In the genomic region with DNA sequence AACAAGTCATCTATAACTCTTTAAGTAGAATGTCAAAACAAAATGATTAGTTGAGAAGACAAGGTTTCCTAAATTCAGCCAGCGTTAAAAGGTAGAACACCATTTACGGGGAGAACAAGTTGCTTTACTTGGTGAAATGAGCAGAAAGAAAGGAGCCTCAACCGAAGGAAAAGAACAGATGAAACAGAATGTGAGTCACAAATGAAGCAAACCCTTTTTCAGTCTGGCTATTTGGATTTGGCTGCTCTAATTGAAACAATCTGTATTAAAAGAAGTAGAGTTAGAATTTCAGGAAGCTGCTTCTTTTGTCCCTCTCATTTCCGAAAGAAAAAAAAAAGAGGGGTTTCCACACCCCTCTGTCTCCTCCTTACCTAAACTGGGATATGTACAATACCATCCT, we compare ENCODE assay signal across 31 cellular contexts. TPM values are rescaled to one million over a fixed set of nuclear protein-coding genes. Genes with fewer than 3 reads are reported as not detected.
DNase-seq lines count a peak whose midpoint lies in the region; ATAC-seq, FAIRE-seq and TF ChIP-seq lines count a peak whose summit lies in the region.
"Had no signal": no experiment of that assay in that cellular context is flagged by ENCODE, and none has a peak within 500 bp of the region (broad histone marks: within the 10 kb centered on the region; RNA-seq: fewer than 3 reads in every experiment).

No MANE protein-coding gene starts in this region.

- dilution Hi-C loops in keratinocyte (cut with MboI; ENCODE audit: extremely low pct_ligation_motif_present, low sequenced_read_pairs) = no loop called here

- no peaks in the 10 kb centered on the region for H3K36me3 ChIP-seq in cardiac muscle cell
- no peaks in the 10 kb centered on the region for H3K36me3 ChIP-seq in adipocyte (ENCODE audit: control insufficient read depth, insufficient read depth, low read length, severe bottlenecking)
- H3K36me3 ChIP-seq in keratinocyte (ENCODE audit: control insufficient read depth in 2 of 2, extremely low read depth in 1 of 2, insufficient read depth in 2 of 2, low read length in 2 of 2) = no peaks in the 10 kb centered on the region
- H3K36me3 ChIP-seq: HAP-1, WERI-Rb-1 had no signal

- no peak overlapping the region for H2AFZ ChIP-seq in keratinocyte (ENCODE audit: control insufficient read depth, low read length)

- no peaks in the 10 kb centered on the region for H3K79me2 ChIP-seq in keratinocyte (ENCODE audit: control insufficient read depth, insufficient read depth, low read length)

- H3K4me2 ChIP-seq in keratinocyte (ENCODE audit: control insufficient read depth, extremely low read depth, insufficient read depth, low read depth, low read length) = no peak overlapping the region
- H3K4me2 ChIP-seq: smooth muscle cell had no signal

- no peaks in the 10 kb centered on the region for H3K9me1 ChIP-seq in keratinocyte (ENCODE audit: control insufficient read depth, extremely low read depth, insufficient read depth, low read length)

- no peaks in the 10 kb centered on the region for H4K20me1 ChIP-seq in keratinocyte (ENCODE audit: control insufficient read depth, extremely low read depth, insufficient read depth, low read length)

- no peaks in the 10 kb centered on the region for H3K27me3 ChIP-seq in cardiac muscle cell
- H3K27me3 ChIP-seq in adipocyte (replicated peaks; ENCODE audit: control insufficient read depth, insufficient read depth, low read length) = no peaks in the 10 kb centered on the region
- no peaks in the 10 kb centered on the region for H3K27me3 ChIP-seq in keratinocyte (ENCODE audit: control insufficient read depth, extremely low read depth, insufficient read depth, low read length)

- DNase-seq in cardiac muscle cell (ENCODE audit: low read depth in 1 of 2, low spot score in 1 of 2) (no peak), left ventricle myocardium superior (no peak), adipocyte (ENCODE audit: low read depth) (peak; percentile 68), keratinocyte (ENCODE audit: low read depth, low spot score) (no peak), T-helper 1 cell (no peak), NCI-H2029 (lab: John Stamatoyannopoulos, UW) (no peak), germinal center (ENCODE audit: low spot score) (no peak)
- DNase-seq in activated effector memory CD4-positive, alpha-beta T cell treated with Interleukin-2 at 50 U/mL for 16 hours = no peak
- DNase-seq: activated CD4-positive, alpha-beta T cell treated with anti-CD3 and anti-CD28 coated beads for 48 hours; activated gamma-delta T cell; activated T-cell treated with anti-CD3 and anti-CD28 coated beads, Interleukin-2, amount 50 U/mL, for 1 hour; caudate nucleus; CD8-positive, alpha-beta T cell; DMS 273 treated with DMSO at 0.1 percent for 48 hours; effector memory CD4-positive, alpha-beta T cell; hypothalamus; left cardiac atrium; NCI-H146; NCI-H748 treated with DMSO at 0.1 percent for 48 hours; stimulated activated naive CD4-positive, alpha-beta T cell treated with Interleukin-2 at 50 U/mL for 16 hours; WERI-Rb-1 had no signal

- no peaks in the 10 kb centered on the region for H3K9me3 ChIP-seq in cardiac muscle cell (ENCODE audit: low read depth)
- H3K9me3 ChIP-seq in adipocyte (ENCODE audit: control insufficient read depth, low read length) = no peaks in the 10 kb centered on the region
- no peaks in the 10 kb centered on the region for H3K9me3 ChIP-seq in keratinocyte (ENCODE audit: control insufficient read depth, low read depth, low read length)
- H3K9me3 ChIP-seq: HAP-1 had no signal

- H3K4me1 ChIP-seq in cardiac muscle cell (ENCODE audit: low read depth) (peaks cover 51% of the 10 kb centered on the region), adipocyte (ENCODE audit: control insufficient read depth, insufficient read depth, low read length) (peaks cover 3% of the 10 kb centered on the region), keratinocyte (ENCODE audit: control insufficient read depth, extremely low read depth, insufficient read depth, low read length) (no peaks in the 10 kb centered on the region)

- peak overlapping the region; percentile 87 for H3K27ac ChIP-seq in cardiac muscle cell
- H3K27ac ChIP-seq in keratinocyte (ENCODE audit: control insufficient read depth, insufficient read depth, low read length) = no peak overlapping the region
- H3K27ac ChIP-seq: 22Rv1, coronary artery, WERI-Rb-1 had no signal

- no peak for ATAC-seq in left ventricle myocardium superior
- ATAC-seq: CD8-positive, alpha-beta T cell; HepG2; left cardiac atrium had no signal

- no peak overlapping the region for H3K4me3 ChIP-seq in cardiac muscle cell
- H3K4me3 ChIP-seq in adipocyte (ENCODE audit: low read length) = no peak overlapping the region
- H3K4me3 ChIP-seq in keratinocyte (ENCODE audit: control insufficient read depth in 2 of 3, extremely low read depth in 1 of 3, insufficient read depth in 2 of 3, low read depth in 1 of 3, low read length in 3 of 3) = no peak overlapping the region
- H3K4me3 ChIP-seq: coronary artery, HAP-1, smooth muscle cell had no signal

- intact Hi-C loops in left ventricle myocardium superior (cut with micrococcal nuclease) = no loop called here

- TF ChIP-seq CTCF in cardiac muscle cell (IDR thresholded peaks at IDR 0.05; ENCODE audit: low read depth, low read length) (no peak), keratinocyte (optimal IDR thresholded peaks at IDR 0.05 in 1 of 3, IDR thresholded peaks at IDR 0.05 in 1 of 3, conservative IDR thresholded peaks at IDR 0.05 in 1 of 3; ENCODE audit: extremely low read depth in 1 of 3, insufficient read depth in 2 of 3, low read length in 3 of 3) (no peak)

- H3K9ac ChIP-seq in adipocyte (ENCODE audit: low read length) (no peak overlapping the region), keratinocyte (ENCODE audit: control insufficient read depth, extremely low read depth, insufficient read depth, low read length) (no peak overlapping the region)

- FAIRE-seq in keratinocyte (lab: Jason Lieb, UNC) = peak; percentile 60
- FAIRE-seq: HepG2, RCC 7860 had no signal

RNA-seq across cellular contexts. Expression of a gene that starts 34.6 kb away (rescaled TPM):
- total RNA-seq in cardiac muscle cell = 7.5 and 14.3 TPM in 2 replicates
- polyA plus RNA-seq in cardiac muscle cell = 7.3 and 13.6 TPM in 2 replicates
- 3.7 TPM for total RNA-seq in left ventricle myocardium superior
- 1.0 to 2.9 TPM (median 2.6 TPM) in 3 replicates for polyA plus RNA-seq in keratinocyte
- polyA plus RNA-seq in keratinocyte (2011; ENCODE audit: low read depth) = 3.3 TPM
- polyA plus RNA-seq in keratinocyte (2011; cell fraction: cytosol; rRNA removed) = 1.0 and 1.6 TPM in 2 replicates
- 2.7 and 3.0 TPM in 2 replicates for polyA plus RNA-seq in keratinocyte (2011; cell fraction: nucleus; rRNA removed)
- polyA plus RNA-seq in keratinocyte (2012; ENCODE audit: low replicate concordance) = 1.3 and 3.4 TPM in 2 replicates
- 3.8 to 14.1 TPM (median 5.2 TPM) in 3 replicates for polyA minus RNA-seq in keratinocyte
- 0.96 TPM for polyA minus RNA-seq in keratinocyte (2011; cell fraction: cytosol; rRNA and poly(A)+ RNA removed)
- polyA minus RNA-seq in keratinocyte (2011; cell fraction: nucleus; rRNA and poly(A)+ RNA removed) = 4.6 and 14.4 TPM in 2 replicates

RNA-seq across cellular contexts. Expression of a gene that starts 48.5 kb away (rescaled TPM):
- total RNA-seq in cardiac muscle cell (0.32 and 1.2 TPM in 2 replicates), left ventricle myocardium superior (not detected)
- polyA plus RNA-seq in cardiac muscle cell (0.38 and 3.7 TPM in 2 replicates), keratinocyte (0.03 TPM in 1 of 3 replicates, not detected in the others)
- polyA plus RNA-seq in keratinocyte (2011; ENCODE audit: low read depth) = not detected
- polyA plus RNA-seq in keratinocyte (2011; cell fraction: cytosol; rRNA removed) = not detected in 2 replicates
- not detected in 2 replicates for polyA plus RNA-seq in keratinocyte (2011; cell fraction: nucleus; rRNA removed)
- polyA plus RNA-seq in keratinocyte (2012; ENCODE audit: low replicate concordance) = 0.13 TPM in 1 of 2 replicates, not detected in the other
- not detected in 3 replicates for polyA minus RNA-seq in keratinocyte
- polyA minus RNA-seq in keratinocyte (2011; cell fraction: cytosol; rRNA and poly(A)+ RNA removed) = not detected
- not detected in 2 replicates for polyA minus RNA-seq in keratinocyte (2011; cell fraction: nucleus; rRNA and poly(A)+ RNA removed)
- total RNA-seq: CD8-positive, alpha-beta T cell; HepG2; left cardiac atrium; lung microvascular endothelial cell; mucosa of gallbladder; neural crest cell; smooth muscle cell; ureter had no signal
- polyA plus RNA-seq: HepG2, smooth muscle cell had no signal
